11 cellular contexts compared by ENCODE assay signal in genomic region chr5:128436825-128437224, GRCh38.
DNase-seq lines count a peak whose midpoint lies in the region; ATAC-seq and TF ChIP-seq lines count a peak whose summit lies in the region.
"Had no signal": no experiment of that assay in that cellular context is flagged by ENCODE, and none has a peak within 500 bp of the region (broad histone marks: within the 10 kb centered on the region; RNA-seq: fewer than 3 reads in every experiment).

No MANE protein-coding gene starts in this region.

- no peak for DNase-seq in Right ventricle myocardium superior
- DNase-seq in Right ventricle myocardium inferior (ENCODE audit: missing footprints) = no peak
- no peak for DNase-seq in RWPE2 (ENCODE audit: low spot score)
- peak; percentile 68 for DNase-seq in fibroblast of peridontal ligament (ENCODE audit: extremely low read depth)
- DNase-seq in stromal cell of bone marrow (ENCODE audit: low read depth) = peak; percentile 26
- DNase-seq in Karpas-422 = no peak
- DNase-seq in activated CD4-positive, alpha-beta T cell treated with anti-CD3 and anti-CD28 coated beads for 48 hours = no peak
- DNase-seq: activated T-cell treated with anti-CD3 and anti-CD28 coated beads, Interleukin-2, amount 50 U/mL, for 24 hours; NCI-H1436; stomach had no signal

- peaks cover 13% of the 10 kb centered on the region for H3K4me1 ChIP-seq in RWPE2 (ENCODE audit: insufficient read depth, poor library complexity, severe bottlenecking)
- H3K4me1 ChIP-seq in Karpas-422 (ENCODE audit: low read length) = no peaks in the 10 kb centered on the region
- H3K4me1 ChIP-seq: stomach had no signal

- H3K9me2 ChIP-seq in Karpas-422 (replicated peaks; ENCODE audit: insufficient read depth, low read length) = no peaks in the 10 kb centered on the region

- H3K4me3 ChIP-seq in RWPE2 (ENCODE audit: severe bottlenecking) = no peak overlapping the region
- no peak overlapping the region for H3K4me3 ChIP-seq in Karpas-422 (ENCODE audit: low read length)
- H3K4me3 ChIP-seq: stomach had no signal

- ATAC-seq in Right ventricle myocardium superior (ENCODE audit: poor library complexity) (peak; percentile 34), Right ventricle myocardium inferior (no peak), RWPE2 (ENCODE audit: low read depth) (peak; percentile 97), HG03175 (IDR thresholded peaks at IDR 0.05; ENCODE audit: unreplicated experiment) (no peak)

- no peaks in the 10 kb centered on the region for H3K79me2 ChIP-seq in Karpas-422 (ENCODE audit: low read length)

- no peak for TF ChIP-seq CTCF in RWPE2 (IDR thresholded peaks at IDR 0.05; ENCODE audit: poor library complexity, severe bottlenecking)

- intact Hi-C loops in Right ventricle myocardium superior (cut with DNase I) = no loop called here
- intact Hi-C loops in Right ventricle myocardium inferior (cut with DNase I) = no loop called here

- peak overlapping the region; percentile 1 for H3K27ac ChIP-seq in RWPE2 (ENCODE audit: poor library complexity, severe bottlenecking)
- H3K27ac ChIP-seq in Karpas-422 (ENCODE audit: low read length) = no peak overlapping the region
- H3K27ac ChIP-seq: stomach had no signal

- H3K4me2 ChIP-seq in Karpas-422 (ENCODE audit: low read depth, low read length, poor library complexity, severe bottlenecking) = no peak overlapping the region

- no peak overlapping the region for H3K9ac ChIP-seq in Karpas-422 (ENCODE audit: low read length)

- H3K9me3 ChIP-seq in RWPE2 (ENCODE audit: severe bottlenecking) (no peaks in the 10 kb centered on the region), Karpas-422 (ENCODE audit: low read length) (no peaks in the 10 kb centered on the region)
- H3K9me3 ChIP-seq: stomach had no signal

- H3K36me3 ChIP-seq in RWPE2 (ENCODE audit: low read depth) (peaks cover 21% of the 10 kb centered on the region), Karpas-422 (ENCODE audit: insufficient read depth, low read length) (no peaks in the 10 kb centered on the region)
- H3K36me3 ChIP-seq: stomach had no signal

- H3K27me3 ChIP-seq in RWPE2 (ENCODE audit: insufficient read depth, poor library complexity, severe bottlenecking) = no peaks in the 10 kb centered on the region
- no peaks in the 10 kb centered on the region for H3K27me3 ChIP-seq in Karpas-422 (ENCODE audit: low read length)
- H3K27me3 ChIP-seq: stomach had no signal

- H2AFZ ChIP-seq in Karpas-422 (ENCODE audit: low read length) = no peak overlapping the region

- H4K20me1 ChIP-seq in Karpas-422 (ENCODE audit: insufficient read depth, low read depth, low read length) = no peaks in the 10 kb centered on the region

Comparison
In these comparisons a context has a peak if more than half of its experiments do, and no peak if none do; other contexts are left out.
1. ATAC-seq: peak in Right ventricle myocardium superior (single experiment) and RWPE2 (single experiment); none in Right ventricle myocardium inferior (single experiment) and HG03175 (single experiment).
2. DNase-seq: peak in fibroblast of peridontal ligament (single experiment) and stromal cell of bone marrow (single experiment); none in Right ventricle myocardium superior (single experiment), Right ventricle myocardium inferior (single experiment), RWPE2 (single experiment), Karpas-422 (single experiment) and activated CD4-positive, alpha-beta T cell treated with anti-CD3 and anti-CD28 coated beads for 48 hours (single experiment).